In the genomic region with DNA sequence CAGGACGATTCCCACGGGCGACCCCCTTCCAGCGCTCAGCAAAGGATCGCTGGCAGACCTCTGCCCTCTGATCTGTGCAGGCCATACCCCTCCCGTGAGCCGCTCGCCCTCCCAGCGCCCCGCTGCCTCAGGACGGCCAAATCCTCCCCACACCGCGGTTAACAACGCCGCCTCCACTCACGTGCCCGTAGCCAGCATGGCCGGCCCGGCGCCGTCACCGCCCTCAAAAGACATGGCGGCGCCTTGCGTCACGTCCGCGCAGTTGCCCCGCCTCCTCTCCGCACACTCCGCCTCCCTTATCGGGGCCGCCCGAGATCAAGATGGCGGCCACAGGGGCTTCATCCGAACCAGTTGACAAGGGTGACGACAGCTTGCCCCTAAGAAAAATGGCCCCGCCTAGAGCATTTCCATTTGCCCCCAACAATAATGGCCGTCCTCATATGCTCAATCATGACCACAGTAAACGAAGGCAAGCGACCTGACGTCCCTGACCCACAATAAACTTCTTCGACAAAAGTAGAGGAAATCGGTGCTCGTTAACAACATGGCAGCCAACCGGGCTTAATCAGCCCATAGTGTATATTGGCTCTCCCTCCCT, we compare ENCODE assay signal across 8 cellular contexts. TPM values are rescaled to one million over a fixed set of nuclear protein-coding genes. Genes with fewer than 3 reads are reported as not detected.
DNase-seq lines count a peak whose midpoint lies in the region; ATAC-seq, FAIRE-seq and TF ChIP-seq lines count a peak whose summit lies in the region.

No MANE protein-coding gene starts in this region.

- peaks cover 36% of the 10 kb centered on the region for H3K79me2 ChIP-seq in keratinocyte (ENCODE audit: control insufficient read depth, insufficient read depth, low read length)

- dilution Hi-C loops in keratinocyte (cut with MboI; ENCODE audit: extremely low pct_ligation_motif_present, low sequenced_read_pairs) = no loop called here

- peak; percentile 75 for FAIRE-seq in keratinocyte (lab: Jason Lieb, UNC)

- no peak overlapping the region for H3K27ac Mint-ChIP-seq in WTC11
- no peak overlapping the region for H3K27ac Mint-ChIP-seq in central memory CD8-positive, alpha-beta T cell (ENCODE audit: low read depth)

- peak overlapping the region; percentile 98 for H3K4me3 ChIP-seq in AG04450 (ENCODE audit: low read depth, low read length)
- peak overlapping the region; percentile 92 to 95 (median 94) for H3K4me3 ChIP-seq in keratinocyte (ENCODE audit: control insufficient read depth in 2 of 3, extremely low read depth in 1 of 3, insufficient read depth in 2 of 3, low read depth in 1 of 3, low read length in 3 of 3)

- TF ChIP-seq CTCF in AG04450 (IDR thresholded peaks at IDR 0.05; ENCODE audit: low read depth, low read length) (no peak), WTC11 (IDR thresholded peaks at IDR 0.05) (no peak), keratinocyte (optimal IDR thresholded peaks at IDR 0.05 in 1 of 3, IDR thresholded peaks at IDR 0.05 in 1 of 3, conservative IDR thresholded peaks at IDR 0.05 in 1 of 3; ENCODE audit: extremely low read depth in 1 of 3, insufficient read depth in 2 of 3, low read length in 3 of 3) (no peak)

- POLR2A ChIA-PET in AG04450 (lab: Yijun Ruan, JAX) (interaction anchor here (0.6 to 2.2 kb wide), 9 partner anchors 7 to 200 kb away, joined by 3 to 13 read pairs (median 3); partner anchors contain the start of genes ATF5, NUP62, PRMT1 and PTOV1), WTC11 (lab: Charles Lee) (interaction anchor here (0.6 to 2.2 kb wide), 10 partner anchors 7 to 1086 kb away, joined by 3 to 9 read pairs (median 4); partner anchors contain the start of genes ATF5, NUP62 and PTOV1)

- H2AFZ ChIP-seq in keratinocyte (ENCODE audit: control insufficient read depth, low read length) = peak overlapping the region; percentile 99

- no peaks in the 10 kb centered on the region for H3K9me1 ChIP-seq in keratinocyte (ENCODE audit: control insufficient read depth, extremely low read depth, insufficient read depth, low read length)

- ATAC-seq in GM18909 (IDR thresholded peaks at IDR 0.05; ENCODE audit: poor library complexity, unreplicated experiment) (peak; percentile 52), HG03139 (IDR thresholded peaks at IDR 0.05; ENCODE audit: unreplicated experiment) (peak; percentile 47), WTC11 (peak; percentile 46)
- peak; percentile 64 for ATAC-seq in central memory CD8-positive, alpha-beta T cell (replicated peaks; ENCODE audit: extremely low read depth, poor library complexity, severe bottlenecking)

- H3K9me3 Mint-ChIP-seq in WTC11 = no peaks in the 10 kb centered on the region
- H3K9me3 Mint-ChIP-seq in central memory CD8-positive, alpha-beta T cell = no peaks in the 10 kb centered on the region

- H3K4me1 Mint-ChIP-seq in WTC11 = peaks cover 23% of the 10 kb centered on the region
- peaks cover 33% of the 10 kb centered on the region for H3K4me1 Mint-ChIP-seq in central memory CD8-positive, alpha-beta T cell

- H3K4me1 ChIP-seq in keratinocyte (ENCODE audit: control insufficient read depth, extremely low read depth, insufficient read depth, low read length) = peaks cover 23% of the 10 kb centered on the region

- H3K4me3 Mint-ChIP-seq in WTC11 = no peak overlapping the region
- no peak overlapping the region for H3K4me3 Mint-ChIP-seq in central memory CD8-positive, alpha-beta T cell

- H3K36me3 ChIP-seq in keratinocyte (ENCODE audit: control insufficient read depth in 2 of 2, extremely low read depth in 1 of 2, insufficient read depth in 2 of 2, low read length in 2 of 2) = peaks cover 22 to 23% of the 10 kb centered on the region in 2 experiments

- no peaks in the 10 kb centered on the region for H3K27me3 Mint-ChIP-seq in WTC11 (ENCODE audit: low read depth)
- no peaks in the 10 kb centered on the region for H3K27me3 Mint-ChIP-seq in central memory CD8-positive, alpha-beta T cell

- H3K27me3 ChIP-seq in AG04450 (ENCODE audit: control insufficient read depth, insufficient read depth, low read length) (no peaks in the 10 kb centered on the region), keratinocyte (ENCODE audit: control insufficient read depth, extremely low read depth, insufficient read depth, low read length) (no peaks in the 10 kb centered on the region)

- H3K4me2 ChIP-seq in keratinocyte (ENCODE audit: control insufficient read depth, extremely low read depth, insufficient read depth, low read depth, low read length) = peak overlapping the region; percentile 98

- CTCF ChIA-PET in AG04450 (lab: Charles Lee) (no interaction called here), WTC11 (lab: Charles Lee) (interaction anchor here (1.0 to 1.9 kb wide), 5 partner anchors 7 to 14 kb away, joined by 3 to 12 read pairs (median 3); no protein-coding TSS in a partner anchor)

- H4K20me1 ChIP-seq in keratinocyte (ENCODE audit: control insufficient read depth, extremely low read depth, insufficient read depth, low read length) = no peaks in the 10 kb centered on the region

- H3K9me3 ChIP-seq in AG04450 (ENCODE audit: control insufficient read depth, insufficient read depth, low read length) = no peaks in the 10 kb centered on the region; the same call in 1 of the 2 replicates
- H3K9me3 ChIP-seq in keratinocyte (ENCODE audit: control insufficient read depth, low read depth, low read length) = no peaks in the 10 kb centered on the region

- H3K36me3 Mint-ChIP-seq in WTC11 = peaks cover 24% of the 10 kb centered on the region
- peaks cover 14% of the 10 kb centered on the region for H3K36me3 Mint-ChIP-seq in central memory CD8-positive, alpha-beta T cell (ENCODE audit: insufficient read depth)

- H3K27ac ChIP-seq in AG04450 (ENCODE audit: low read depth, low read length) (peak overlapping the region; percentile 100), keratinocyte (ENCODE audit: control insufficient read depth, insufficient read depth, low read length) (peak overlapping the region; percentile 100)

- H3K9ac ChIP-seq in keratinocyte (ENCODE audit: control insufficient read depth, extremely low read depth, insufficient read depth, low read length) = peak overlapping the region; percentile 99

- DNase-seq in AG04450 (ENCODE audit: low read depth, low spot score) (peak; percentile 99), NCI-H2227 treated with DMSO at 0.1 percent for 48 hours (lab: John Stamatoyannopoulos, UW) (peak; percentile 94), WTC11 (ENCODE audit: low spot score) (peak; percentile 98), keratinocyte (ENCODE audit: low read depth, low spot score) (peak; percentile 90)
- DNase-seq in central memory CD8-positive, alpha-beta T cell (ENCODE audit: low spot score in 2 of 2) = peak; percentile 95 to 99
- DNase-seq in stimulated activated CD4-positive, alpha-beta T cell treated with anti-CD3 and anti-CD28 coated beads, Interleukin-15, amount 100 ng/mL, for 1 hour (ENCODE audit: low read depth in 1 of 2, low spot score in 1 of 2) = peak; percentile 94 to 96

RNA-seq across cellular contexts. Expression of gene AKT1S1, which starts 0.6 kb away (rescaled TPM):
- polyA plus RNA-seq in AG04450 (2011; rRNA removed) (27.5 and 33.1 TPM in 2 replicates), keratinocyte (27.2 to 43.8 TPM (median 28.8 TPM) in 3 replicates)
- polyA minus RNA-seq in AG04450 (2011; rRNA and poly(A)+ RNA removed) = 20.7 and 22.4 TPM in 2 replicates
- total RNA-seq in WTC11 (2021) = 41.9 to 47.8 TPM (median 46.5 TPM) in 3 replicates
- 12.1 TPM for polyA plus RNA-seq in keratinocyte (2011; ENCODE audit: low read depth)
- polyA plus RNA-seq in keratinocyte (2011; cell fraction: cytosol; rRNA removed) = 35.0 and 54.7 TPM in 2 replicates
- polyA plus RNA-seq in keratinocyte (2011; cell fraction: nucleus; rRNA removed) = 35.4 and 46.8 TPM in 2 replicates
- 31.8 and 54.4 TPM in 2 replicates for polyA plus RNA-seq in keratinocyte (2012; ENCODE audit: low replicate concordance)
- polyA minus RNA-seq in keratinocyte = 15.9 to 41.5 TPM (median 21.8 TPM) in 3 replicates
- polyA minus RNA-seq in keratinocyte (2011; cell fraction: cytosol; rRNA and poly(A)+ RNA removed) = 43.9 TPM
- 12.0 and 15.3 TPM in 2 replicates for polyA minus RNA-seq in keratinocyte (2011; cell fraction: nucleus; rRNA and poly(A)+ RNA removed)

RNA-seq across cellular contexts. Expression of gene TBC1D17, which starts 1.0 kb away (rescaled TPM):
- 15.6 and 23.0 TPM in 2 replicates for polyA plus RNA-seq in AG04450 (2011; rRNA removed)
- 24.6 and 29.6 TPM in 2 replicates for polyA minus RNA-seq in AG04450 (2011; rRNA and poly(A)+ RNA removed)
- 44.4 to 52.8 TPM (median 46.7 TPM) in 3 replicates for total RNA-seq in WTC11 (2021)
- polyA plus RNA-seq in keratinocyte = 9.0 to 25.6 TPM (median 9.4 TPM) in 3 replicates
- polyA plus RNA-seq in keratinocyte (2011; ENCODE audit: low read depth) = 5.1 TPM
- 15.5 and 20.2 TPM in 2 replicates for polyA plus RNA-seq in keratinocyte (2011; cell fraction: cytosol; rRNA removed)
- 19.6 and 29.7 TPM in 2 replicates for polyA plus RNA-seq in keratinocyte (2011; cell fraction: nucleus; rRNA removed)
- 22.6 and 24.6 TPM in 2 replicates for polyA plus RNA-seq in keratinocyte (2012; ENCODE audit: low replicate concordance)
- 9.2 to 31.4 TPM (median 11.6 TPM) in 3 replicates for polyA minus RNA-seq in keratinocyte
- 19.8 TPM for polyA minus RNA-seq in keratinocyte (2011; cell fraction: cytosol; rRNA and poly(A)+ RNA removed)
- 12.9 and 17.7 TPM in 2 replicates for polyA minus RNA-seq in keratinocyte (2011; cell fraction: nucleus; rRNA and poly(A)+ RNA removed)

RNA-seq across cellular contexts. Expression of gene PNKP, which starts 9.1 kb away (rescaled TPM):
- 13.0 and 13.1 TPM in 2 replicates for polyA plus RNA-seq in AG04450 (2011; rRNA removed)
- polyA minus RNA-seq in AG04450 (2011; rRNA and poly(A)+ RNA removed) = 12.2 and 17.3 TPM in 2 replicates
- 133 to 146 TPM (median 142 TPM) in 3 replicates for total RNA-seq in WTC11 (2021)
- polyA plus RNA-seq in keratinocyte = 19.3 to 26.4 TPM (median 19.6 TPM) in 3 replicates
- polyA plus RNA-seq in keratinocyte (2011; ENCODE audit: low read depth) = 12.0 TPM
- 6.5 and 15.1 TPM in 2 replicates for polyA plus RNA-seq in keratinocyte (2011; cell fraction: cytosol; rRNA removed)
- 58.6 and 72.5 TPM in 2 replicates for polyA plus RNA-seq in keratinocyte (2011; cell fraction: nucleus; rRNA removed)
- 20.7 and 36.0 TPM in 2 replicates for polyA plus RNA-seq in keratinocyte (2012; ENCODE audit: low replicate concordance)
- 12.3 to 38.4 TPM (median 17.5 TPM) in 3 replicates for polyA minus RNA-seq in keratinocyte
- 22.1 TPM for polyA minus RNA-seq in keratinocyte (2011; cell fraction: cytosol; rRNA and poly(A)+ RNA removed)
- 29.1 and 33.6 TPM in 2 replicates for polyA minus RNA-seq in keratinocyte (2011; cell fraction: nucleus; rRNA and poly(A)+ RNA removed)

RNA-seq across cellular contexts. Expression of gene IL4I1, which starts 20.2 kb away (rescaled TPM):
- 0.30 and 0.92 TPM in 2 replicates for polyA plus RNA-seq in AG04450 (2011; rRNA removed)
- polyA minus RNA-seq in AG04450 (2011; rRNA and poly(A)+ RNA removed) = 0.30 and 1.1 TPM in 2 replicates
- total RNA-seq in WTC11 (2021) = 0.83 to 1.4 TPM (median 0.99 TPM) in 3 replicates
- polyA plus RNA-seq in keratinocyte = 0.09 to 0.22 TPM (median 0.13 TPM) in 3 replicates
- not detected for polyA plus RNA-seq in keratinocyte (2011; ENCODE audit: low read depth)
- polyA plus RNA-seq in keratinocyte (2011; cell fraction: cytosol; rRNA removed) = not detected in 2 replicates
- not detected in 2 replicates for polyA plus RNA-seq in keratinocyte (2011; cell fraction: nucleus; rRNA removed)
- 0.31 TPM in 1 of 2 replicates, not detected in the other for polyA plus RNA-seq in keratinocyte (2012; ENCODE audit: low replicate concordance)
- polyA minus RNA-seq in keratinocyte = not detected in 3 replicates
- not detected for polyA minus RNA-seq in keratinocyte (2011; cell fraction: cytosol; rRNA and poly(A)+ RNA removed)
- polyA minus RNA-seq in keratinocyte (2011; cell fraction: nucleus; rRNA and poly(A)+ RNA removed) = not detected in 2 replicates

RNA-seq across cellular contexts. Expression of gene PTOV1, which starts 25.6 kb away (rescaled TPM):
- polyA plus RNA-seq in AG04450 (2011; rRNA removed) (37.6 and 58.5 TPM in 2 replicates), keratinocyte (22.9 to 49.0 TPM (median 32.1 TPM) in 3 replicates)
- polyA minus RNA-seq in AG04450 (2011; rRNA and poly(A)+ RNA removed) = 69.9 and 97.7 TPM in 2 replicates
- 296 to 316 TPM (median 306 TPM) in 3 replicates for total RNA-seq in WTC11 (2021)
- 54.8 TPM for polyA plus RNA-seq in keratinocyte (2011; ENCODE audit: low read depth)
- polyA plus RNA-seq in keratinocyte (2011; cell fraction: cytosol; rRNA removed) = 22.2 and 39.2 TPM in 2 replicates
- 59.3 and 74.1 TPM in 2 replicates for polyA plus RNA-seq in keratinocyte (2011; cell fraction: nucleus; rRNA removed)
- polyA plus RNA-seq in keratinocyte (2012; ENCODE audit: low replicate concordance) = 74.8 and 79.1 TPM in 2 replicates
- polyA minus RNA-seq in keratinocyte = 39.9 to 100 TPM (median 40.4 TPM) in 3 replicates
- 84.6 TPM for polyA minus RNA-seq in keratinocyte (2011; cell fraction: cytosol; rRNA and poly(A)+ RNA removed)
- 26.4 and 29.0 TPM in 2 replicates for polyA minus RNA-seq in keratinocyte (2011; cell fraction: nucleus; rRNA and poly(A)+ RNA removed)

Comparison
In these comparisons a context has a peak if more than half of its experiments do, and no peak if none do; other contexts are left out.
1. Peak in every context shown above with its lines: DNase-seq, ATAC-seq, H3K4me3 ChIP-seq and H3K27ac ChIP-seq.